ENCODE assay signal across 1 cellular context in genomic region chr13:91349992-91350911, GRCh38.
TF ChIP-seq lines count a peak whose summit lies in the region.

No MANE protein-coding gene starts in this region.

TF ChIP-seq in K562, 482 proteins besides CTCF, POLR2A, EP300 and RAD21:
- TF ChIP-seq SMAD2 (IDR thresholded peaks at IDR 0.05; ENCODE audit: low read depth, low read length): no peak
- no peak for TF ChIP-seq CHD1 (IDR thresholded peaks at IDR 0.05; ENCODE audit: low read length)
- TF ChIP-seq TRIM24 (IDR thresholded peaks at IDR 0.05): no peak
- no peak for TF ChIP-seq CBX1 (IDR thresholded peaks at IDR 0.05; ENCODE audit: low read depth)
- no peak for TF ChIP-seq ZNF347 (CRISPR knock-in tag; IDR thresholded peaks at IDR 0.05; ENCODE audit: low read depth)
- TF ChIP-seq PYGO2 (tag; IDR thresholded peaks at IDR 0.05): no peak
- no peak for TF ChIP-seq MTF1 (CRISPR knock-in tag; IDR thresholded peaks at IDR 0.05; ENCODE audit: borderline replicate concordance)
- TF ChIP-seq DIDO1 (tag; IDR thresholded peaks at IDR 0.05; ENCODE audit: low read depth): no peak
- TF ChIP-seq ZNF41 (CRISPR knock-in tag; conservative IDR thresholded peaks at IDR 0.05): no peak
- no peak for TF ChIP-seq ZFP30 (CRISPR knock-in tag; IDR thresholded peaks at IDR 0.05; ENCODE audit: borderline replicate concordance)
- TF ChIP-seq ZNF280B (CRISPR knock-in tag; IDR thresholded peaks at IDR 0.05): no peak
- TF ChIP-seq ID3 (CRISPR knock-in tag; IDR thresholded peaks at IDR 0.05): no peak
- TF ChIP-seq ID3 (tag; IDR thresholded peaks at IDR 0.05): no peak
- TF ChIP-seq HMGXB4 (CRISPR knock-in tag; IDR thresholded peaks at IDR 0.05): peak; percentile 54; the same call in 1 of the 2 replicates
- TF ChIP-seq MLX (CRISPR knock-in tag; conservative IDR thresholded peaks at IDR 0.05): 0 out of 4 replicates have a peak, but pooled peaks of 1 of the 2 experiments have one; percentile 49
- no peak for TF ChIP-seq ZNF79 (CRISPR knock-in tag; IDR thresholded peaks at IDR 0.05; ENCODE audit: low read depth)
- no peak for TF ChIP-seq ZNF263 (CRISPR knock-in tag; IDR thresholded peaks at IDR 0.05; ENCODE audit: borderline replicate concordance)
- TF ChIP-seq NBN (IDR thresholded peaks at IDR 0.05; ENCODE audit: low read depth): no peak
- no peak for TF ChIP-seq XRCC3 (IDR thresholded peaks at IDR 0.05)
- TF ChIP-seq STAT6 (CRISPR knock-in tag; IDR thresholded peaks at IDR 0.05): 0 out of 2 replicates have a peak, but pooled peaks have one; percentile 22
- no peak for TF ChIP-seq JUN (IDR thresholded peaks at IDR 0.05; ENCODE audit: borderline replicate concordance, low read depth, low read length)
- no peak for TF ChIP-seq JUN (CRISPR knock-in tag; IDR thresholded peaks at IDR 0.05; ENCODE audit: borderline replicate concordance)
- no peak for TF ChIP-seq ZBED1 (IDR thresholded peaks at IDR 0.05)
TF ChIP-seq in K562: peak in this region for 3.
